Comparison of ENCODE assay signal across 14 cellular contexts in the genomic region with DNA sequence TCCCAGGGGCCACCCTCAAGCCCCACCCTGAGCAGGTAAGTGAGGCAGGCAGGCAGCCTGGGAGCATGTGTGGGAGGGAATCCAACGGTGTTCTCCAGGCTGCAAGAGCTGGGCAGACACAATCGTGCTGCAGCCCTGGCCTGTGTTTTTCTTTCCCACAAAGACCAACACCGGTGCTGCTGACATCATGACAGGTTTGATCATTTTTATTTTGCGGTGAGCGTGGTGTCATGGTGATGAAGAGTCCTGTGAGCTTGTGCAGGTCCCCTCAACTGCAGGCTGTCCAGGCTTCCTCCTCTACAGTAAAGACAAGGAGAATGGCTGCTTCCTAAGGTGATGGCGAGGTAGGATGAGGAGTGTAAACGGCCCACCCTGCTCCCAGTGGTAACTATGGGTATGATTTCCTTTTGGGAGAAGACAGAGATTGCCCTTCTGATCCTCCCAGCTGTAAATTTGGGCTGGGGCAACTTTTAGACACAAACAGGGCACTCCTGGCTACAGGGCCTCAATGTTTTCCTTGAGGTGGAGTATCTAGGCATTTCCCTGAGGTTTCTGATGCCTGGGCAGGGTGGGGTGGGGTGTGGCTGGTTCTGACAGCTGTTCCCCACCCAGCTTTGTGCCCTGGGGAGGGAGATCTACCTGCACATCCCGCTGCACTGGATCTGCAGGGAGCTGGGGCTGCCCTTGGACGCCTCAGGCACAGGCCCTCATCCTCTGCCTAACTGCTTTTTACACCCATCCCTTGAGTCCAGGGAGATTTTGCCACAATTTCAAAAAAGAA.
DNase-seq lines count a peak whose midpoint lies in the region; ATAC-seq and TF ChIP-seq lines count a peak whose summit lies in the region.
"Had no signal": no experiment of that assay in that cellular context is flagged by ENCODE, and none has a peak within 500 bp of the region (broad histone marks: within the 10 kb centered on the region; RNA-seq: fewer than 3 reads in every experiment).

No MANE protein-coding gene starts in this region.

- H4K8ac ChIP-seq in H9 (replicated peaks; ENCODE audit: insufficient read length, low read depth, low read length): no peak overlapping the region

- no peak overlapping the region for H2BK120ac ChIP-seq in H9 (ENCODE audit: low read depth, low read length, poor library complexity, severe bottlenecking)

- H3T11ph ChIP-seq in H9 (ENCODE audit: low read length): no peak overlapping the region

- no peak overlapping the region for H3K4me2 ChIP-seq in H9 (ENCODE audit: insufficient read depth, insufficient read length, low read length)
- H3K4me2 ChIP-seq in smooth muscle cell: no peak overlapping the region
- H3K4me2 ChIP-seq: BLaER1, neural progenitor cell had no signal

- peak; percentile 25; the same call in 1 of the 2 replicates for ATAC-seq in Panc1
- ATAC-seq in foreskin keratinocyte: peak; percentile 75
- ATAC-seq in GM21825 (IDR thresholded peaks at IDR 0.05; ENCODE audit: unreplicated experiment): no peak
- ATAC-seq: activated naive CD4-positive, alpha-beta T cell treated with anti-CD3 and anti-CD28 coated beads, Interleukin-2, amount 50 U/mL, for 72 hours had no signal

- WGBS in H9 (ENCODE audit: extremely low coverage, insufficient read length, low lambda C conversion rate): no CpG with 5 or more reads among the region's 9 CpGs
- 45% methylated on average over 9 of the region's 9 CpGs for WGBS in smooth muscle cell (ENCODE audit: low lambda C conversion rate)

- H3K27ac Mint-ChIP-seq in H9: no peak overlapping the region
- H3K27ac Mint-ChIP-seq: neural progenitor cell; T-helper 1 cell treated with Interleukin-12 subunit alpha and Interleukin-12 subunit beta and Interleukin-4 antibody, amounts not matched to agents 30 μg/mL and 1 μg/mL, for 36 hours had no signal

- H3K4me1 ChIP-seq in H9 (ENCODE audit: insufficient read depth, low read length) (0 out of 2 replicates have a peak, but pooled peaks cover 3% of the 10 kb centered on the region), Panc1 (ENCODE audit: control insufficient read depth, insufficient read depth, low read length) (peaks cover 38% of the 10 kb centered on the region), foreskin keratinocyte (peaks cover 41% of the 10 kb centered on the region), smooth muscle cell (ENCODE audit: low read depth) (peaks cover 5% of the 10 kb centered on the region)
- H3K4me1 ChIP-seq: neural progenitor cell had no signal

- TF ChIP-seq CTCF in H9 (conservative IDR thresholded peaks at IDR 0.05) (peak; percentile 42; the same call in 2 of the 3 replicates), Panc1 (IDR thresholded peaks at IDR 0.05) (no peak; the same call in 1 of the 2 replicates), foreskin keratinocyte (conservative IDR thresholded peaks at IDR 0.05) (peak; percentile 75), smooth muscle cell (IDR thresholded peaks at IDR 0.05; ENCODE audit: borderline replicate concordance, insufficient read depth, poor library complexity, severe bottlenecking) (no peak)

- no peaks in the 10 kb centered on the region for H4K20me1 ChIP-seq in H9 (ENCODE audit: control insufficient read depth, insufficient read depth, insufficient read length)
- no peaks in the 10 kb centered on the region for H4K20me1 ChIP-seq in smooth muscle cell (ENCODE audit: low read depth)
- H4K20me1 ChIP-seq: BLaER1 had no signal

- CTCF ChIA-PET in Panc1 (lab: Charles Lee): interaction anchor here (0.7 kb wide), 1 partner anchor 36 kb away, joined by 4 read pairs; no protein-coding TSS in a partner anchor

- no peaks in the 10 kb centered on the region; the same call in 1 of the 2 replicates for H3K27me3 ChIP-seq in H9 (ENCODE audit: insufficient read depth, low read length)
- H3K27me3 ChIP-seq in Panc1 (ENCODE audit: control insufficient read depth, insufficient read depth, low read length): no peaks in the 10 kb centered on the region
- H3K27me3 ChIP-seq in foreskin keratinocyte: no peaks in the 10 kb centered on the region
- H3K27me3 ChIP-seq in smooth muscle cell (ENCODE audit: low read depth): no peaks in the 10 kb centered on the region
- H3K27me3 ChIP-seq: BLaER1 had no signal

- H3K27ac ChIP-seq in H9 (ENCODE audit: insufficient read length, low read depth, low read length) (no peak overlapping the region), Panc1 (ENCODE audit: low read length) (peak overlapping the region; percentile 75), foreskin keratinocyte (peak overlapping the region; percentile 82), smooth muscle cell (ENCODE audit: low read depth) (peak overlapping the region; percentile 77)
- H3K27ac ChIP-seq: BLaER1, neural progenitor cell had no signal

- H2AFZ ChIP-seq in H9 (ENCODE audit: low read length) (no peak overlapping the region), smooth muscle cell (ENCODE audit: low read depth) (no peak overlapping the region)
- H2AFZ ChIP-seq: neural progenitor cell had no signal

- H4K5ac ChIP-seq in H9 (ENCODE audit: insufficient read length, low read depth, low read length): no peak overlapping the region

- H3K4me3 ChIP-seq in Panc1 (ENCODE audit: low read depth in 2 of 2, low read length in 2 of 2) (no peak overlapping the region), smooth muscle cell (no peak overlapping the region)
- H3K4me3 ChIP-seq: BLaER1, neural progenitor cell had no signal

- no peak overlapping the region for H2BK20ac ChIP-seq in H9 (ENCODE audit: low read depth, low read length, poor library complexity, severe bottlenecking)

- no peak overlapping the region for H3K18ac ChIP-seq in H9 (ENCODE audit: insufficient read length, low read depth, low read length)

- H3K23me2 ChIP-seq in H9 (ENCODE audit: insufficient read length, low read depth, low read length, poor library complexity, severe bottlenecking): peaks cover 5% of the 10 kb centered on the region

- no peak overlapping the region for H4K91ac ChIP-seq in H9 (ENCODE audit: insufficient read length, low read depth, low read length)

- in situ Hi-C loops in Panc1 (cut with HindIII; ENCODE audit: low pct_unique_long_range_greater_than_20kb, low sequenced_read_pairs): no loop called here

- POLR2A ChIA-PET in Panc1 (lab: Charles Lee): interaction anchor here (0.5 to 0.6 kb wide), 3 partner anchors 19 to 120 kb away, joined by 3 to 6 read pairs (median 4); no protein-coding TSS in a partner anchor

- DNase-seq in H9: peak; percentile 50
- DNase-seq in Panc1 (ENCODE audit: low read depth, low spot score): no peak
- DNase-seq in foreskin keratinocyte: peak in 1 of 2 donors; percentile 86
- no peak for DNase-seq in smooth muscle cell (lab: John Stamatoyannopoulos, UW; ENCODE audit: unreplicated experiment)
- no peak for DNase-seq in NCI-H524 (lab: John Stamatoyannopoulos, UW)
- DNase-seq in EL: no peak
- DNase-seq: activated CD4-positive, CD25-positive, alpha-beta regulatory T cell treated with anti-CD3 and anti-CD28 coated beads, Interleukin-2, amount 50 U/mL, for 72 hours; activated T-cell treated with anti-CD3 and anti-CD28 coated beads for 4 hours; NCI-H2029 had no signal

- no peak overlapping the region for H3K56ac ChIP-seq in H9 (ENCODE audit: insufficient read length, low read depth, low read length)

- H3K4ac ChIP-seq in H9 (ENCODE audit: low read depth, low read length): no peak overlapping the region

- H3K9ac ChIP-seq in H9 (ENCODE audit: extremely low read depth, insufficient read length, low read length) (no peak overlapping the region), smooth muscle cell (ENCODE audit: low read depth) (no peak overlapping the region)
- H3K9ac ChIP-seq: BLaER1, neural progenitor cell had no signal

- H3F3A ChIP-seq in smooth muscle cell (ENCODE audit: low read depth): peaks cover 19% of the 10 kb centered on the region

- intact Hi-C loops in Panc1 (cut with micrococcal nuclease; ENCODE audit: unreplicated experiment): no loop called here

- H2BK5ac ChIP-seq in H9 (ENCODE audit: insufficient read length, low read length): no peak overlapping the region

- H3K79me2 ChIP-seq in H9 (ENCODE audit: insufficient read depth, low read length): no peaks in the 10 kb centered on the region
- no peaks in the 10 kb centered on the region for H3K79me2 ChIP-seq in smooth muscle cell (ENCODE audit: low read depth)

- no peak overlapping the region for H3K23ac ChIP-seq in H9 (ENCODE audit: insufficient read length, low read depth, low read length)

- peaks cover 17 to 18% of the 10 kb centered on the region in 2 experiments for H3K4me1 Mint-ChIP-seq in H9

- H3K36me3 ChIP-seq in Panc1 (ENCODE audit: control insufficient read depth, insufficient read depth, low read length) (no peaks in the 10 kb centered on the region), smooth muscle cell (ENCODE audit: low read depth) (no peaks in the 10 kb centered on the region)
- H3K36me3 ChIP-seq: BLaER1, neural progenitor cell had no signal

- H3K14ac ChIP-seq in H9 (ENCODE audit: insufficient read depth, low read length): no peak overlapping the region

- no peaks in the 10 kb centered on the region for H3K9me3 Mint-ChIP-seq in H9
- H3K9me3 Mint-ChIP-seq: activated naive CD4-positive, alpha-beta T cell treated with anti-CD3 and anti-CD28 coated beads, Interleukin-2, amount 50 U/mL, for 72 hours; T-helper 1 cell treated with Interleukin-12 subunit alpha and Interleukin-12 subunit beta and Interleukin-4 antibody, amounts not matched to agents 30 μg/mL and 1 μg/mL, for 36 hours had no signal

- H3K9me3 ChIP-seq in H9 (ENCODE audit: control insufficient read depth, low read depth, low read length) (no peaks in the 10 kb centered on the region), Panc1 (ENCODE audit: control insufficient read depth, insufficient read depth, low read depth, low read length) (no peaks in the 10 kb centered on the region), smooth muscle cell (replicated peaks; ENCODE audit: low read depth) (no peaks in the 10 kb centered on the region)
- H3K9me3 ChIP-seq: BLaER1 had no signal

- no peak overlapping the region for H2BK15ac ChIP-seq in H9 (ENCODE audit: low read depth, low read length)

- BruUV-seq in Panc1 (replicated peaks; lab: Mats Ljungman, UMichigan): no TSS peak

- H2AK5ac ChIP-seq in H9 (ENCODE audit: insufficient read length, low read length): no peak overlapping the region

- no peak overlapping the region for H2BK12ac ChIP-seq in H9 (ENCODE audit: insufficient read length, low read depth, low read length)

- no peaks in the 10 kb centered on the region for H3K79me1 ChIP-seq in H9 (ENCODE audit: insufficient read depth, low read depth, low read length, poor library complexity, severe bottlenecking)

- peaks cover 29% of the 10 kb centered on the region for H3K27me3 Mint-ChIP-seq in H9 (ENCODE audit: low read depth)

- no peaks in the 10 kb centered on the region; a peak in 1 of 7 replicates for H3K36me3 Mint-ChIP-seq in H9 (ENCODE audit: insufficient read depth in 1 of 3, low read depth in 3 of 3)

- H3K4me3 Mint-ChIP-seq in H9: no peak overlapping the region
- H3K4me3 Mint-ChIP-seq: neural progenitor cell; T-helper 1 cell treated with Interleukin-12 subunit alpha and Interleukin-12 subunit beta and Interleukin-4 antibody, amounts not matched to agents 30 μg/mL and 1 μg/mL, for 36 hours had no signal

Comparison
In these comparisons a context has a peak if more than half of its experiments do, and no peak if none do; other contexts are left out.
1. CTCF ChIP-seq: peak in H9 (single experiment) and foreskin keratinocyte (single experiment); none in Panc1 (single experiment) and smooth muscle cell (single experiment).